20 cellular contexts compared by ENCODE assay signal in the genomic region with DNA sequence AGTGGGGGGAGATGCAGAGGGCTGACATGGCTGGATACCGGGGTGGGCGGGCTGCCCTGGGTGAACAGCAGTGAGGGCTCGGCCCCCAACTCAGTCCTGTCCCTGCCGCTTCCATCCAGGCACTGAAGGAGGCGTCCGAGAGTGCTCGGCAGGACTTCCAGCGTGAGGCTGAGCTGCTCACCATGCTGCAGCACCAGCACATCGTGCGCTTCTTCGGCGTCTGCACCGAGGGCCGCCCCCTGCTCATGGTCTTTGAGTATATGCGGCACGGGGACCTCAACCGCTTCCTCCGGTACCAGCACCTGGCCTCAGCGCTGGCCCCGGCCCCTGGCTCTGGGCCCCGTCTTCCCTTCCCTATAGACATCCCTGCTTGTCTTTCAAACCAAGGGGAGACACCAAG. TPM values are rescaled to one million over a fixed set of nuclear protein-coding genes. Genes with fewer than 3 reads are reported as not detected.
DNase-seq lines count a peak whose midpoint lies in the region; FAIRE-seq and TF ChIP-seq lines count a peak whose summit lies in the region.
"Had no signal": no experiment of that assay in that cellular context is flagged by ENCODE, and none has a peak within 500 bp of the region (broad histone marks: within the 10 kb centered on the region; RNA-seq: fewer than 3 reads in every experiment).

No MANE protein-coding gene starts in this region.

- peaks cover 4% of the 10 kb centered on the region for H3K9me3 Mint-ChIP-seq in astrocyte (ENCODE audit: unreplicated experiment)

- H3K4me1 ChIP-seq in astrocyte (ENCODE audit: insufficient read depth, low read length), result no peaks in the 10 kb centered on the region
- H3K4me1 ChIP-seq: esophagus squamous epithelium had no signal

- no peaks in the 10 kb centered on the region for H3K79me2 ChIP-seq in astrocyte (ENCODE audit: insufficient read depth, low read length)

- H3K36me3 Mint-ChIP-seq in astrocyte (ENCODE audit: low read depth, unreplicated experiment), result peaks cover 2% of the 10 kb centered on the region

- peaks cover 69% of the 10 kb centered on the region for H3K27me3 Mint-ChIP-seq in astrocyte (ENCODE audit: low read depth, unreplicated experiment)

- TF ChIP-seq CTCF in AG04450 (IDR thresholded peaks at IDR 0.05; ENCODE audit: low read depth, low read length), result peak; percentile 44
- no peak for TF ChIP-seq CTCF in astrocyte (IDR thresholded peaks at IDR 0.05; ENCODE audit: insufficient read depth, low read depth, low read length)

- peaks cover 59% of the 10 kb centered on the region for H3K27me3 ChIP-seq in AG04450 (ENCODE audit: control insufficient read depth, insufficient read depth, low read length)
- H3K27me3 ChIP-seq in astrocyte (ENCODE audit: insufficient read depth, low read length), result peaks cover 41% of the 10 kb centered on the region

- H3K27ac ChIP-seq in AG04450 (ENCODE audit: low read depth, low read length), result no peak overlapping the region
- H3K27ac ChIP-seq in astrocyte (ENCODE audit: low read depth, low read length), result no peak overlapping the region
- H3K27ac ChIP-seq: esophagus squamous epithelium, KMS-11, neutrophil, PC-9 had no signal

- H3K4me3 ChIP-seq in AG04450 (ENCODE audit: low read depth, low read length) (no peak overlapping the region), astrocyte (ENCODE audit: insufficient read depth, low read depth, low read length) (no peak overlapping the region)
- H3K4me3 ChIP-seq: esophagus squamous epithelium, PC-9 had no signal

- H3K4me2 ChIP-seq in astrocyte (ENCODE audit: low read length), result no peak overlapping the region
- H3K4me2 ChIP-seq: KMS-11, PC-9, SK-N-SH had no signal

- no peak for DNase-seq in AG04450 (ENCODE audit: low read depth, low spot score)
- DNase-seq in astrocyte (ENCODE audit: low read depth), result no peak
- peak; percentile 56 for DNase-seq in iPS DF 19.7 (ENCODE audit: low read depth, low spot score)
- DNase-seq in AML-193 (lab: John Stamatoyannopoulos, UW), result no peak
- no peak for DNase-seq in SHP77 (lab: John Stamatoyannopoulos, UW)
- no peak for DNase-seq in NCI-H82 treated with DMSO at 0.1 percent for 48 hours (lab: John Stamatoyannopoulos, UW; ENCODE audit: unreplicated experiment)
- DNase-seq: activated CD4-positive, alpha-beta T cell treated with anti-CD3 and anti-CD28 coated beads for 48 hours; activated CD8-positive, alpha-beta memory T cell treated with anti-CD3 and anti-CD28 coated beads, Interleukin-2, amount 50 U/mL, for 48 hours; activated gamma-delta T cell treated with Interleukin-2 at 50 U/mL for 16 hours; COR-L47; esophagus squamous epithelium; head of caudate nucleus; NCI-H1105; NCI-H2171; NCI-H774; PC-9; SK-N-SH had no signal

- no peak overlapping the region for H3K4me3 Mint-ChIP-seq in astrocyte (ENCODE audit: unreplicated experiment)

- no peak overlapping the region for H3K9ac ChIP-seq in astrocyte (ENCODE audit: low read length)
- H3K9ac ChIP-seq: KMS-11, SK-N-SH had no signal

- H2AFZ ChIP-seq in astrocyte (ENCODE audit: low read depth, low read length), result peak overlapping the region; percentile 10
- H2AFZ ChIP-seq: PC-9 had no signal

- no peaks in the 10 kb centered on the region for H3K36me3 ChIP-seq in astrocyte (ENCODE audit: insufficient read depth, low read length)
- H3K36me3 ChIP-seq: esophagus squamous epithelium, neutrophil had no signal

- CTCF ChIA-PET in AG04450 (lab: Charles Lee), result interaction anchor here (0.5 to 4.8 kb wide), 8 partner anchors 9 to 44 kb away, joined by 3 to 32 read pairs (median 4); no protein-coding TSS in a partner anchor

- no peaks in the 10 kb centered on the region for H3K4me1 Mint-ChIP-seq in astrocyte (ENCODE audit: low read depth, unreplicated experiment)

- no peak for FAIRE-seq in astrocyte (lab: Jason Lieb, UNC)
- FAIRE-seq: keratinocyte had no signal

- POLR2A ChIA-PET in AG04450 (lab: Yijun Ruan, JAX), result no interaction called here

- H4K20me1 ChIP-seq in astrocyte (ENCODE audit: insufficient read depth, low read length), result no peaks in the 10 kb centered on the region

- no peaks in the 10 kb centered on the region; the same call in 1 of the 2 replicates for H3K9me3 ChIP-seq in AG04450 (ENCODE audit: control insufficient read depth, insufficient read depth, low read length)
- H3K9me3 ChIP-seq in astrocyte (ENCODE audit: insufficient read depth, low read depth, low read length), result no peaks in the 10 kb centered on the region
- H3K9me3 ChIP-seq: esophagus squamous epithelium, neutrophil, SK-N-SH had no signal

- H3K27ac Mint-ChIP-seq in astrocyte (ENCODE audit: unreplicated experiment), result no peak overlapping the region

RNA-seq across cellular contexts. Expression of a gene that starts 15.6 kb away (rescaled TPM):
- not detected in 2 replicates for polyA plus RNA-seq in AG04450 (2011; rRNA removed)
- polyA minus RNA-seq in AG04450 (2011; rRNA and poly(A)+ RNA removed), result not detected in 2 replicates
- 0.10 and 0.27 TPM in 2 replicates for total RNA-seq in astrocyte
- total RNA-seq: PC-9 had no signal

RNA-seq across cellular contexts. Expression of a gene that starts 17.2 kb away (rescaled TPM):
- polyA plus RNA-seq in AG04450 (2011; rRNA removed), result 14.9 and 16.1 TPM in 2 replicates
- 6.2 and 8.9 TPM in 2 replicates for polyA minus RNA-seq in AG04450 (2011; rRNA and poly(A)+ RNA removed)
- total RNA-seq in astrocyte, result 8.5 and 17.3 TPM in 2 replicates

RNA-seq across cellular contexts. Expression of a gene that starts 17.4 kb away (rescaled TPM):
- polyA plus RNA-seq in AG04450 (2011; rRNA removed), result not detected in 2 replicates
- polyA minus RNA-seq in AG04450 (2011; rRNA and poly(A)+ RNA removed), result not detected in 2 replicates
- total RNA-seq in astrocyte, result 0.05 TPM in 1 of 2 replicates, not detected in the other
- total RNA-seq: esophagus squamous epithelium, PC-9 had no signal
- polyA plus RNA-seq: keratinocyte had no signal

RNA-seq across cellular contexts. Expression of a gene that starts 44.2 kb away (rescaled TPM):
- not detected in 2 replicates for polyA plus RNA-seq in AG04450 (2011; rRNA removed)
- 0.13 TPM in 1 of 2 replicates, not detected in the other for polyA minus RNA-seq in AG04450 (2011; rRNA and poly(A)+ RNA removed)
- total RNA-seq in astrocyte, result 0.14 TPM in 1 of 2 replicates, not detected in the other
- total RNA-seq: esophagus squamous epithelium, PC-9 had no signal
- polyA plus RNA-seq: keratinocyte had no signal

RNA-seq across cellular contexts. Expression of a gene that starts 59.6 kb away (rescaled TPM):
- 0.09 TPM in 1 of 2 replicates, not detected in the other for polyA plus RNA-seq in AG04450 (2011; rRNA removed)
- not detected in 2 replicates for polyA minus RNA-seq in AG04450 (2011; rRNA and poly(A)+ RNA removed)
- 0.89 and 1.1 TPM in 2 replicates for total RNA-seq in astrocyte
- polyA plus RNA-seq: SK-N-SH had no signal
